In genomic region chr10:10053051-10053450, GRCh38 we compare ENCODE assay signal across 29 cellular contexts.
"Had no signal": no experiment of that assay in that cellular context is flagged by ENCODE, and none has a peak within 500 bp of the region (broad histone marks: within the 10 kb centered on the region; RNA-seq: fewer than 3 reads in every experiment).

No MANE protein-coding gene starts in this region.

- H3K4me3 ChIP-seq: adrenal gland, cardiac muscle cell, SJCRH30, SK-N-MC had no signal

- H3K4me1 ChIP-seq: adrenal gland, SJCRH30 had no signal

- H3K4me2 ChIP-seq: KMS-11 had no signal

- H3K27ac Mint-ChIP-seq: activated B cell treated with CpG ODN at 0.5 μM for 24 hours; activated CD4-positive, alpha-beta memory T cell treated with anti-CD3 and anti-CD28 coated beads for 36 hours; activated naive CD4-positive, alpha-beta T cell treated with anti-CD3 and anti-CD28 coated beads for 36 hours; activated naive CD4-positive, alpha-beta T cell treated with anti-CD3 and anti-CD28 coated beads, Interleukin-2, amount 50 U/mL, for 72 hours; activated T-helper 1 cell treated with anti-CD3 and anti-CD28 coated beads, Interleukin-12 subunit alpha, Interleukin-12 subunit beta, Interleukin-2, Interleukin-4 antibody, amounts not matched to agents 30 ng/mL and 10 ng/mL and 1 ng/mL, durations not matched to agents 14 hours and 24 hours and 36 hours; T-helper 17 cell had no signal

- H3K27me3 Mint-ChIP-seq: activated B cell treated with CpG ODN at 0.5 μM for 24 hours had no signal

- H3K9me3 ChIP-seq: adrenal gland, SJCRH30 had no signal

- H3K9ac ChIP-seq: KMS-11 had no signal

- H3K36me3 Mint-ChIP-seq: activated CD4-positive, alpha-beta memory T cell treated with anti-CD3 and anti-CD28 coated beads for 36 hours; activated naive CD4-positive, alpha-beta T cell treated with anti-CD3 and anti-CD28 coated beads, Interleukin-2, amount 50 U/mL, for 72 hours had no signal

- H3K36me3 ChIP-seq: adrenal gland, cardiac muscle cell, SJCRH30 had no signal

- ATAC-seq: activated naive CD4-positive, alpha-beta T cell treated with anti-CD3 and anti-CD28 coated beads, Interleukin-2, amount 50 U/mL, for 72 hours; activated T-cell treated with anti-CD3 and anti-CD28 coated beads, Interleukin-2, amount 50 U/mL, for 4 hours; Panc1; T-helper 17 cell had no signal

- H3K9me3 Mint-ChIP-seq: activated B cell treated with CpG ODN at 0.5 μM for 24 hours; activated CD4-positive, alpha-beta memory T cell treated with anti-CD3 and anti-CD28 coated beads for 36 hours; activated naive CD4-positive, alpha-beta T cell treated with anti-CD3 and anti-CD28 coated beads for 36 hours; activated T-cell treated with anti-CD3 and anti-CD28 coated beads, Interleukin-2, amount 50 U/mL, for 4 hours; activated T-helper 1 cell treated with anti-CD3 and anti-CD28 coated beads, Interleukin-12 subunit alpha, Interleukin-12 subunit beta, Interleukin-2, Interleukin-4 antibody, amounts not matched to agents 30 ng/mL and 10 ng/mL and 1 ng/mL, durations not matched to agents 14 hours and 24 hours and 36 hours had no signal

- H3K4me3 Mint-ChIP-seq: activated B cell treated with CpG ODN at 0.5 μM for 24 hours; activated CD4-positive, alpha-beta memory T cell treated with anti-CD3 and anti-CD28 coated beads for 36 hours; activated naive CD4-positive, alpha-beta T cell treated with anti-CD3 and anti-CD28 coated beads for 36 hours; activated T-cell treated with anti-CD3 and anti-CD28 coated beads, Interleukin-2, amount 50 U/mL, for 4 hours; activated T-helper 1 cell treated with anti-CD3 and anti-CD28 coated beads, Interleukin-12 subunit alpha, Interleukin-12 subunit beta, Interleukin-2, Interleukin-4 antibody, amounts not matched to agents 30 ng/mL and 10 ng/mL and 1 ng/mL, durations not matched to agents 14 hours and 24 hours and 36 hours; T-helper 17 cell had no signal

- DNase-seq: activated B cell treated with CpG ODN at 0.5 μM for 24 hours; activated CD4-positive, alpha-beta memory T cell treated with anti-CD3 and anti-CD28 coated beads for 36 hours; activated CD4-positive, alpha-beta T cell treated with anti-CD3 and anti-CD28 coated beads for 4 hours; activated CD4-positive, alpha-beta T cell treated with anti-CD3 and anti-CD28 coated beads, Interleukin-2, amount 50 U/mL, for 1 hour; activated CD4-positive, CD25-positive, alpha-beta regulatory T cell treated with anti-CD3 and anti-CD28 coated beads, Interleukin-2, amount 50 U/mL, for 72 hours; activated CD8-positive, alpha-beta memory T cell treated with anti-CD3 and anti-CD28 coated beads, Interleukin-2, amount 50 U/mL, for 4 hours; activated gamma-delta T cell treated with Interleukin-2 at 50 U/mL for 16 hours; activated naive CD4-positive, alpha-beta T cell treated with anti-CD3 and anti-CD28 coated beads for 36 hours; activated T-cell treated with anti-CD3 and anti-CD28 coated beads for 4 hours; activated T-cell treated with anti-CD3 and anti-CD28 coated beads, Interleukin-2, amount 50 U/mL, for 4 hours; adrenal gland; NCI-H1105; NCI-H1417 treated with DMSO at 0.1 percent for 48 hours; NCI-H1930; NCI-H2081 treated with DMSO at 0.1 percent for 48 hours; NCI-H446 treated with DMSO at 0.1 percent for 48 hours; NCI-H524; NCI-H69; NCI-H82; SHP77; SJCRH30; T-helper 17 cell had no signal

- H3K27ac ChIP-seq: adrenal gland, cardiac muscle cell, KMS-11, SJCRH30, SK-N-MC, VCaP had no signal

- H3K27me3 ChIP-seq: adrenal gland, cardiac muscle cell, SJCRH30 had no signal

- H3K4me1 Mint-ChIP-seq: activated B cell treated with CpG ODN at 0.5 μM for 24 hours, T-helper 17 cell had no signal
